ENCODE assay signal across 22 cellular contexts in genomic region chr6:63862486-63863198, GRCh38.
"Had no signal": no experiment of that assay in that cellular context is flagged by ENCODE, and none has a peak within 500 bp of the region (broad histone marks: within the 10 kb centered on the region; RNA-seq: fewer than 3 reads in every experiment).

No MANE protein-coding gene starts in this region.

- DNase-seq: effector memory CD4-positive, alpha-beta T cell; heart left ventricle; hippocampal formation; kidney glomerular epithelial cell; mesendoderm; naive B cell; occipital lobe; pancreas; right cardiac atrium; spleen; stimulated activated CD4-positive, alpha-beta T cell treated with anti-CD3 and anti-CD28 coated beads, Interleukin-15, amount 100 ng/mL, for 24 hours; stimulated activated CD4-positive, alpha-beta T cell treated with anti-CD3 and anti-CD28 coated beads, Interleukin-2, amount 100 ng/mL, for 24 hours; stimulated activated CD4-positive, alpha-beta T cell treated with anti-CD3 and anti-CD28 coated beads, Interleukin-4, amount 100 ng/mL, for 4 hours; stimulated activated naive CD4-positive, alpha-beta T cell; stomach; substantia nigra; transverse colon had no signal

- H3K27ac ChIP-seq: epithelial cell of prostate, esophagus muscularis mucosa, foreskin keratinocyte, heart left ventricle, pancreas, spleen, stomach, thoracic aorta, transverse colon had no signal

- H3K36me3 ChIP-seq: esophagus muscularis mucosa, heart left ventricle, pancreas, spleen, stomach, thoracic aorta, transverse colon had no signal

- ATAC-seq: foreskin keratinocyte, heart left ventricle, pancreas, right cardiac atrium had no signal

- FAIRE-seq: endometrium, pancreas had no signal

- H3K9me3 ChIP-seq: esophagus muscularis mucosa, heart left ventricle, pancreas, spleen, stomach, thoracic aorta, transverse colon had no signal

- H3K4me3 ChIP-seq: esophagus muscularis mucosa, heart left ventricle, pancreas, spleen, stomach, thoracic aorta, transverse colon had no signal

- H3K27me3 ChIP-seq: esophagus muscularis mucosa, foreskin keratinocyte, heart left ventricle, pancreas, spleen, stomach, transverse colon had no signal

- H3K4me1 ChIP-seq: esophagus muscularis mucosa, pancreas, spleen, stomach, transverse colon had no signal
